ENCODE assay signal across 8 cellular contexts in genomic region chr1:210332719-210333398, GRCh38. TPM values are rescaled to one million over a fixed set of nuclear protein-coding genes. Genes with fewer than 3 reads are reported as not detected.
A peak's percentile ranks its signal among the peaks of the same experiment; 100 is the strongest.
DNase-seq lines count a peak whose midpoint lies in the region; ATAC-seq and TF ChIP-seq lines count a peak whose summit lies in the region.

No MANE protein-coding gene starts in this region.

- H3K36me3 ChIP-seq in testis (ENCODE audit: low read depth, missing control alignments), result no peaks in the 10 kb centered on the region

- POLR2A ChIA-PET in RWPE1 (lab: Yijun Ruan, JAX; ENCODE audit: low non-redundant PET), result no interaction called here

- DNase-seq in RWPE1 (ENCODE audit: low spot score) (peak; percentile 33), glomerular visceral epithelial cell (ENCODE audit: extremely low spot score) (peak; percentile 10), testis (no peak), NCI-H1694 treated with DMSO at 0.1 percent for 48 hours (lab: John Stamatoyannopoulos, UW) (no peak), posterior vena cava (ENCODE audit: low spot score) (no peak), DMS53 (lab: John Stamatoyannopoulos, UW) (no peak)

- H3K27ac ChIP-seq in RWPE1, result no peak overlapping the region
- H3K27ac ChIP-seq in testis, result no peak overlapping the region

- H3K4me1 ChIP-seq in testis, result peaks cover 6% of the 10 kb centered on the region

- ATAC-seq in GM19025 (IDR thresholded peaks at IDR 0.05; ENCODE audit: low read depth, unreplicated experiment) (peak; percentile 72), HG02884 (IDR thresholded peaks at IDR 0.05; ENCODE audit: unreplicated experiment) (peak; percentile 80)

- no peaks in the 10 kb centered on the region for H3K9me3 ChIP-seq in testis

- H3K4me3 ChIP-seq in testis, result no peak overlapping the region

- intact Hi-C loops in testis (cut with DNase I; ENCODE audit: low total_unique reads), result no loop called here
- intact Hi-C loops in posterior vena cava (cut with DNase I), result no loop called here

- TF ChIP-seq CTCF in RWPE1 (conservative IDR thresholded peaks at IDR 0.05; ENCODE audit: low read depth) (no peak), testis (IDR thresholded peaks at IDR 0.05) (no peak)

- no peaks in the 10 kb centered on the region for H3K27me3 ChIP-seq in testis

- no peak for TF ChIP-seq POLR2A in testis (IDR thresholded peaks at IDR 0.05)

- WGBS in testis, 2 donors, result 72 to 77% methylated on average over 4 of the region's 4 CpGs

- CTCF ChIA-PET in RWPE1 (lab: Yijun Ruan, JAX), result interaction anchor here (0.6 to 0.7 kb wide), 2 partner anchors 45 to 189 kb away, joined by 3 read pairs; no protein-coding TSS in a partner anchor

RNA-seq across cellular contexts. Expression of gene HHAT, which starts 4.2 kb away (rescaled TPM):
- total RNA-seq in testis (10 to 100 TPM; 23.8 to 24.3 TPM), posterior vena cava (1 to 10 TPM; 1.5 to 1.7 TPM)
- 8.5 TPM for polyA plus RNA-seq in testis (ENCODE audit: insufficient read depth, low read depth, low replicate concordance)

Comparison
In these comparisons a context has a peak if more than half of its experiments do, and no peak if none do; other contexts are left out.
1. DNase-seq: peak in RWPE1 (single experiment) and glomerular visceral epithelial cell (single experiment); none in testis (single experiment), NCI-H1694 treated with DMSO at 0.1 percent for 48 hours (single experiment), posterior vena cava (single experiment) and DMS53 (single experiment).
2. RNA of gene HHAT, which starts 4.2 kb away (total RNA-seq): 23.8 to 24.3 TPM in testis; 1.5 to 1.7 TPM in posterior vena cava; every median in the first group is over 4 times any median in the second.